In genomic region chr14:89617471-89618291, GRCh38 we compare ENCODE assay signal across 8 cellular contexts.
DNase-seq lines count a peak whose midpoint lies in the region; ATAC-seq, FAIRE-seq and TF ChIP-seq lines count a peak whose summit lies in the region.

No MANE protein-coding gene starts in this region.

- TF ChIP-seq EP300 in A549 (IDR thresholded peaks at IDR 0.05) = no peak

- TF ChIP-seq CTCF in A549 (IDR thresholded peaks at IDR 0.05) (no peak), GM10266 (IDR thresholded peaks at IDR 0.05; ENCODE audit: control insufficient read depth, insufficient read depth, low read depth, missing control alignments) (no peak), chondrocyte (IDR thresholded peaks at IDR 0.05) (no peak), kidney epithelial cell (IDR thresholded peaks at IDR 0.05; ENCODE audit: insufficient read depth, low read length, poor library complexity, severe bottlenecking) (no peak)

- H3K27ac ChIP-seq in A549 = no peak overlapping the region
- H3K27ac ChIP-seq in small intestine (ENCODE audit: low read depth in 1 of 2, low read length in 1 of 2) = peak overlapping the region; percentile 84 to 90

- H3K4me2 ChIP-seq in A549 = peak overlapping the region; percentile 95

- no peaks in the 10 kb centered on the region for H3K27me3 Mint-ChIP-seq in chondrocyte (ENCODE audit: low read depth)

- H3K4me1 ChIP-seq in A549 (peaks cover 12% of the 10 kb centered on the region; the same call in 2 of the 3 replicates), small intestine (ENCODE audit: control insufficient read depth in 2 of 2, insufficient read depth in 1 of 2, low read depth in 1 of 2, low read length in 1 of 2) (peaks cover 4 to 18% of the 10 kb centered on the region in 2 donors)

- H3K27me3 ChIP-seq in kidney epithelial cell (ENCODE audit: control insufficient read depth, insufficient read depth, low read length) = no peaks in the 10 kb centered on the region
- no peaks in the 10 kb centered on the region for H3K27me3 ChIP-seq in small intestine (ENCODE audit: control insufficient read depth in 2 of 2, insufficient read depth in 2 of 2, low read length in 2 of 2)

- in situ Hi-C loops in ACHN (cut with HindIII; ENCODE audit: low pct_ligation_motif_present, low pct_unique_long_range_greater_than_20kb, low sequenced_read_pairs) = no loop called here

- POLR2A ChIA-PET in A549 (lab: Yijun Ruan, JAX) = no interaction called here

- TF ChIP-seq POLR2A in A549 (IDR thresholded peaks at IDR 0.05; ENCODE audit: low read length) = no peak

- no peaks in the 10 kb centered on the region for H3K9me3 Mint-ChIP-seq in chondrocyte (ENCODE audit: low read depth)

- WGBS in A549 (ENCODE audit: missing lambda C conversion rate) = 35% methylated on average over 19 of the region's 19 CpGs
- WGBS in small intestine, 3 donors = 0 to 1% (median 0%) methylated on average over 19 of the region's 19 CpGs

- peak overlapping the region; percentile 84 for H3K4me3 Mint-ChIP-seq in chondrocyte (ENCODE audit: unreplicated experiment)

- H3K27ac Mint-ChIP-seq in chondrocyte (ENCODE audit: unreplicated experiment) = peak overlapping the region; percentile 93

- FAIRE-seq in A549 (lab: Jason Lieb, UNC) (no peak), small intestine (lab: Jason Lieb, UNC) (no peak)

- CTCF ChIA-PET in A549 (lab: Yijun Ruan, JAX) = no interaction called here

- DNase-seq in A549 (ENCODE audit: low read depth in 1 of 2, low spot score in 1 of 2) = no peak
- DNase-seq in GM10266 (ENCODE audit: extremely low spot score) = peak; percentile 65
- DNase-seq in SK-N-DZ (ENCODE audit: low spot score) = peak; percentile 39
- DNase-seq in chondrocyte (ENCODE audit: low spot score) = no peak
- DNase-seq in kidney epithelial cell (ENCODE audit: low read depth) = no peak
- peak; percentile 67 for DNase-seq in small intestine
- DNase-seq in ACHN = no peak

- H3K4me1 Mint-ChIP-seq in chondrocyte (ENCODE audit: low read depth) = peaks cover 61% of the 10 kb centered on the region

- H3K36me3 ChIP-seq in kidney epithelial cell (ENCODE audit: control insufficient read depth, insufficient read depth, low read length) = no peaks in the 10 kb centered on the region
- H3K36me3 ChIP-seq in small intestine (ENCODE audit: control insufficient read depth in 2 of 2, insufficient read depth in 2 of 2, low read length in 2 of 2) = no peaks in the 10 kb centered on the region

- H3K4me3 ChIP-seq in A549 (peak overlapping the region; percentile 90; the same call in 1 of the 3 replicates), kidney epithelial cell (ENCODE audit: low read depth, low read length) (peak overlapping the region; percentile 83), small intestine (ENCODE audit: low read depth in 1 of 2, low read length in 2 of 2) (peak overlapping the region; percentile 80 to 98)

- ATAC-seq in A549 (no peak; a peak in 1 of 6 replicates), HG03354 (IDR thresholded peaks at IDR 0.05; ENCODE audit: poor library complexity, severe bottlenecking, unreplicated experiment) (peak; percentile 34)

- TF ChIP-seq RAD21 in A549 (conservative IDR thresholded peaks at IDR 0.05 in 1 of 2, IDR thresholded peaks at IDR 0.05 in 1 of 2) = no peak

- no peaks in the 10 kb centered on the region for H3K9me3 ChIP-seq in A549
- H3K9me3 ChIP-seq in small intestine (ENCODE audit: control insufficient read depth, low read depth) = no peaks in the 10 kb centered on the region

- no peaks in the 10 kb centered on the region for H3K36me3 Mint-ChIP-seq in chondrocyte (ENCODE audit: low read depth)

TF ChIP-seq in A549, 52 proteins besides CTCF, POLR2A, EP300 and RAD21:
- TF ChIP-seq MAX (IDR thresholded peaks at IDR 0.05) = no peak
- TF ChIP-seq FOXS1 (CRISPR knock-in tag; IDR thresholded peaks at IDR 0.05) = no peak
- TF ChIP-seq ATOH8 (CRISPR knock-in tag; IDR thresholded peaks at IDR 0.05; ENCODE audit: low read depth) = no peak
- TF ChIP-seq CBX8 (IDR thresholded peaks at IDR 0.05) = 0 out of 2 replicates have a peak, but pooled peaks have one; percentile 23
- no peak for TF ChIP-seq BCL3 (IDR thresholded peaks at IDR 0.05)
- no peak for TF ChIP-seq ZC3H11A (IDR thresholded peaks at IDR 0.05)
- no peak for TF ChIP-seq ZNF302 (CRISPR knock-in tag; IDR thresholded peaks at IDR 0.05)
- TF ChIP-seq RNF2 (IDR thresholded peaks at IDR 0.05; ENCODE audit: borderline replicate concordance, low read depth) = peak; percentile 25; the same call in 1 of the 2 replicates
TF ChIP-seq in A549: peak in this region for 2.

Comparison
In these comparisons a context has a peak if more than half of its experiments do, and no peak if none do; other contexts are left out.
1. DNase-seq: peak in GM10266 (single experiment), SK-N-DZ (single experiment) and small intestine (single experiment); none in A549 (0 of 2), chondrocyte (single experiment), kidney epithelial cell (single experiment) and ACHN (single experiment).
2. H3K27ac ChIP-seq: peak in small intestine (2 of 2); none in A549 (0 of 2).
3. Peak in every context shown above with its lines, with median percentiles within 50 percentile points of each other: H3K4me3 ChIP-seq.